Comparison of ENCODE assay signal across 9 cellular contexts in genomic region chr13:46051958-46052313, GRCh38. TPM values are rescaled to one million over a fixed set of nuclear protein-coding genes. Genes with fewer than 3 reads are reported as not detected.
DNase-seq lines count a peak whose midpoint lies in the region; ATAC-seq, FAIRE-seq and TF ChIP-seq lines count a peak whose summit lies in the region.
"Had no signal": no experiment of that assay in that cellular context is flagged by ENCODE, and none has a peak within 500 bp of the region (broad histone marks: within the 10 kb centered on the region; RNA-seq: fewer than 3 reads in every experiment).

No MANE protein-coding gene starts in this region.

- H3K4ac ChIP-seq in mesendoderm (ENCODE audit: low read depth, low read length) = peak overlapping the region; percentile 77

- peaks cover 34% of the 10 kb centered on the region for H3K79me2 ChIP-seq in mesendoderm (ENCODE audit: control insufficient read depth, insufficient read depth, low read length)

- no peak overlapping the region for H2BK5ac ChIP-seq in mesendoderm (ENCODE audit: low read length)

- TF ChIP-seq CTCF in GM12865 (IDR thresholded peaks at IDR 0.05; ENCODE audit: insufficient read depth, low read depth, low read length, missing control alignments) (no peak), bronchial epithelial cell (IDR thresholded peaks at IDR 0.05; ENCODE audit: insufficient read depth, low read length, severe bottlenecking) (no peak)

- no peak overlapping the region for H3K18ac ChIP-seq in mesendoderm (ENCODE audit: low read length)

- DNase-seq in GM12865 (ENCODE audit: low read depth) (no peak), bronchial epithelial cell (ENCODE audit: low read depth) (no peak), mesendoderm (peak; percentile 14), aorta (no peak), DMS153 treated with DMSO at 0.1 percent for 48 hours (lab: John Stamatoyannopoulos, UW; ENCODE audit: unreplicated experiment) (no peak)

- H4K5ac ChIP-seq in mesendoderm (ENCODE audit: low read length) = no peak overlapping the region

- peak overlapping the region; percentile 42 for H3K27ac ChIP-seq in mesendoderm (ENCODE audit: low read depth, low read length)
- H3K27ac ChIP-seq in aorta (ENCODE audit: low read depth in 1 of 2, low read length in 2 of 2) = no peak overlapping the region

- peak overlapping the region; percentile 20 for H3K4me2 ChIP-seq in mesendoderm (ENCODE audit: low read length)

- no peak overlapping the region for H3K23ac ChIP-seq in mesendoderm (ENCODE audit: low read length)

- peak; percentile 10 for ATAC-seq in HG03571 (IDR thresholded peaks at IDR 0.05; ENCODE audit: unreplicated experiment)
- peak; percentile 37 for ATAC-seq in aorta (ENCODE audit: low FRiP score)
- no peak for ATAC-seq in GM19463 (IDR thresholded peaks at IDR 0.05; ENCODE audit: unreplicated experiment)
- ATAC-seq in HG02840 (IDR thresholded peaks at IDR 0.05; ENCODE audit: low FRiP score, unreplicated experiment) = no peak

- intact Hi-C loops in aorta (cut with DNase I) = no loop called here

- no peak overlapping the region for H2BK120ac ChIP-seq in mesendoderm (ENCODE audit: low read depth, low read length)

- H3K4me3 ChIP-seq in GM12865 (ENCODE audit: low read depth, low read length) = peak overlapping the region; percentile 78
- peak overlapping the region; percentile 69 for H3K4me3 ChIP-seq in bronchial epithelial cell (ENCODE audit: low read depth, low read length)
- H3K4me3 ChIP-seq in mesendoderm (ENCODE audit: low read length) = peak overlapping the region; percentile 64
- H3K4me3 ChIP-seq in aorta (ENCODE audit: low read length in 2 of 2) = peak overlapping the region; percentile 66 to 68

- H3K9me3 ChIP-seq in aorta (ENCODE audit: control insufficient read depth, low read length) = no peaks in the 10 kb centered on the region

- H3K36me3 ChIP-seq in bronchial epithelial cell (ENCODE audit: control insufficient read depth, insufficient read depth, low read length) (no peaks in the 10 kb centered on the region), mesendoderm (ENCODE audit: control insufficient read depth, insufficient read depth, low read length) (no peaks in the 10 kb centered on the region), aorta (ENCODE audit: control insufficient read depth in 1 of 2, insufficient read depth in 2 of 2, low read length in 1 of 2) (no peaks in the 10 kb centered on the region)

- H3K4me1 ChIP-seq in mesendoderm (ENCODE audit: control insufficient read depth, low read depth, low read length) (peaks cover 2% of the 10 kb centered on the region), aorta (ENCODE audit: control insufficient read depth in 1 of 2, insufficient read depth in 2 of 2, low read length in 2 of 2) (peaks cover 0 to 3% of the 10 kb centered on the region in 2 donors)

- H3K56ac ChIP-seq in mesendoderm (ENCODE audit: low read length) = peak overlapping the region; percentile 91

- H3K27me3 ChIP-seq in bronchial epithelial cell (ENCODE audit: control insufficient read depth, insufficient read depth, low read length) = no peaks in the 10 kb centered on the region
- no peaks in the 10 kb centered on the region for H3K27me3 ChIP-seq in mesendoderm (ENCODE audit: insufficient read depth, low read length, poor library complexity)
- H3K27me3 ChIP-seq in aorta (ENCODE audit: control insufficient read depth in 1 of 2, insufficient read depth in 2 of 2, low read length in 1 of 2) = no peaks in the 10 kb centered on the region

- no peak overlapping the region for H2AK5ac ChIP-seq in mesendoderm (ENCODE audit: low read length)

- H3K9ac ChIP-seq in mesendoderm (ENCODE audit: low read length) = peak overlapping the region; percentile 69

- WGBS in mesendoderm (ENCODE audit: extremely low coverage, insufficient coverage, low lambda C conversion rate) = no CpG with 5 or more reads among the region's 7 CpGs
- 0% methylated on average over 7 of the region's 7 CpGs for WGBS in aorta, 2 donors

- no peak overlapping the region for H2BK15ac ChIP-seq in mesendoderm (replicated peaks; ENCODE audit: low read depth)

- no peak for FAIRE-seq in bronchial epithelial cell (lab: Jason Lieb, UNC)

- no peaks in the 10 kb centered on the region for H3K79me1 ChIP-seq in mesendoderm (ENCODE audit: low read length)

- H4K8ac ChIP-seq in mesendoderm (ENCODE audit: low read depth, low read length) = peak overlapping the region; percentile 93

RNA-seq across cellular contexts. Expression of gene ZC3H13, which starts 0.6 kb away (rescaled TPM):
- 10.5 and 15.5 TPM in 2 replicates for total RNA-seq in bronchial epithelial cell
- 62.0 TPM for polyA plus RNA-seq in mesendoderm (2013, experiment 1 of 2)
- 60.4 TPM for polyA plus RNA-seq in mesendoderm (2013, experiment 2 of 2)
- 10 to 100 TPM; 55.9 to 57.0 TPM for total RNA-seq in aorta
- 10 to 100 TPM; 14.1 to 15.9 TPM for polyA plus RNA-seq in aorta

RNA-seq across cellular contexts. Expression of gene CPB2, which starts 52.9 kb away (rescaled TPM):
- total RNA-seq in bronchial epithelial cell (not detected in 2 replicates), aorta (not detected)
- not detected for polyA plus RNA-seq in mesendoderm (2013, experiment 1 of 2)
- polyA plus RNA-seq in mesendoderm (2013, experiment 2 of 2) = not detected
- polyA plus RNA-seq in aorta = not detected
- total RNA-seq: T-helper 1 cell treated with Interleukin-12 subunit alpha and Interleukin-12 subunit beta and Interleukin-4 antibody, amounts not matched to agents 30 ng/mL and 1 ng/mL, for 36 hours had no signal

Comparison
In these comparisons a context has a peak if more than half of its experiments do, and no peak if none do; other contexts are left out.
1. ATAC-seq: peak in HG03571 (single experiment) and aorta (single experiment); none in GM19463 (single experiment) and HG02840 (single experiment).
2. Peak in every context shown above with its lines, with median percentiles within 50 percentile points of each other: H3K4me3 ChIP-seq.